1 cellular context compared by ENCODE assay signal in the genomic region with DNA sequence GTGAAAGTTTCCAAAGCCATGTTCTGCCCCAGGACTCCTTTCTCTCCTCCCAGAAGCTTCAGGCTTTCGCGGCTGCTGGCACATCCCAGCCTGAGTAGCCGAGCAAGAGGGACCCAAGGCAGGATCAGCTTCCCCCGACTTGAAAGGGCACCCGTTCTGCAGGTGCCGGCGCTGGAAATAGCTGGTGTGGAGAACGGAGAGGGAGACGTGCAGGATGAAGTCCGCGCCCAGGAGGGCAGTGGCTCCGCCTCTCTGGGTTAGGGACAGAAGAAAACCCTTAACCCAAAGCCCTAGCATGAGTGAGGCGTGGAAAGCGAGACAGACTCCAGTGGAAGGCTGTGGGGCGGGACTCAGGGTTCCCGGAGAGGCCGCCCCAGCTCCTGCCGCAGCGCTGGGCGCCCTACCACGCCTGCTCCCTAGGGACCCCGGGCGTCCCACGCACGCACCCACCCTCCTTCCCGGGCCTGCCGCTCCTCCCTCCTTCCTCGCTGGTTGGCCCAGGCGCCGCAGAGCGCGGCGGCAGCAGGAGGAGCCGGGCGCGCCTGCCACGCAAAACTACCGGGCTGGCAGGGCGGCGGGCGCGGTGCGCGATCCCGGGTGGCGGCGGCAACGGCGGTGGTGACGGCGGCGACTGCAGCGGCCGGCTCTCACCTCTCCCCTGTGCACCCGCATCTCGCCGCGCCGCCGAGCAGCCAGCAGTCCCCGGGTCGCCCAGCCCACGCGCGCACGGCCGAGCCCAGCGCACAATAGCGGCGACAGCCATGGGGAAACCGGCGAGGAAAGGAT.
A peak's percentile ranks its signal among the peaks of the same experiment; 100 is the strongest.
TF ChIP-seq lines count a peak whose summit lies in the region.

Gene SLC1A1, plus strand, starts transcription at position 550 of the 786 bp plus-strand sequence. Its CDS starts 212 bp downstream, at position 762.

TF ChIP-seq in GM12878, 131 proteins besides CTCF, POLR2A, EP300 and RAD21 (continues in another document):
- TF ChIP-seq, protein P1, sequence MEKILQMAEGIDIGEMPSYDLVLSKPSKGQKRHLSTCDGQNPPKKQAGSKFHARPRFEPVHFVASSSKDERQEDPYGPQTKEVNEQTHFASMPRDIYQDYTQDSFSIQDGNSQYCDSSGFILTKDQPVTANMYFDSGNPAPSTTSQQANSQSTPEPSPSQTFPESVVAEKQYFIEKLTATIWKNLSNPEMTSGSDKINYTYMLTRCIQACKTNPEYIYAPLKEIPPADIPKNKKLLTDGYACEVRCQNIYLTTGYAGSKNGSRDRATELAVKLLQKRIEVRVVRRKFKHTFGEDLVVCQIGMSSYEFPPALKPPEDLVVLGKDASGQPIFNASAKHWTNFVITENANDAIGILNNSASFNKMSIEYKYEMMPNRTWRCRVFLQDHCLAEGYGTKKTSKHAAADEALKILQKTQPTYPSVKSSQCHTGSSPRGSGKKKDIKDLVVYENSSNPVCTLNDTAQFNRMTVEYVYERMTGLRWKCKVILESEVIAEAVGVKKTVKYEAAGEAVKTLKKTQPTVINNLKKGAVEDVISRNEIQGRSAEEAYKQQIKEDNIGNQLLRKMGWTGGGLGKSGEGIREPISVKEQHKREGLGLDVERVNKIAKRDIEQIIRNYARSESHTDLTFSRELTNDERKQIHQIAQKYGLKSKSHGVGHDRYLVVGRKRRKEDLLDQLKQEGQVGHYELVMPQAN (conservative IDR thresholded peaks at IDR 0.05): 0 out of 2 replicates have a peak, but pooled peaks have one; percentile 32
- no peak for TF ChIP-seq CEBPZ (IDR thresholded peaks at IDR 0.05; ENCODE audit: low read depth, low read length)
- TF ChIP-seq IKZF2 (IDR thresholded peaks at IDR 0.05): peak; percentile 60 to 71; a peak in 3 of 4 replicates
- TF ChIP-seq, protein P2, sequence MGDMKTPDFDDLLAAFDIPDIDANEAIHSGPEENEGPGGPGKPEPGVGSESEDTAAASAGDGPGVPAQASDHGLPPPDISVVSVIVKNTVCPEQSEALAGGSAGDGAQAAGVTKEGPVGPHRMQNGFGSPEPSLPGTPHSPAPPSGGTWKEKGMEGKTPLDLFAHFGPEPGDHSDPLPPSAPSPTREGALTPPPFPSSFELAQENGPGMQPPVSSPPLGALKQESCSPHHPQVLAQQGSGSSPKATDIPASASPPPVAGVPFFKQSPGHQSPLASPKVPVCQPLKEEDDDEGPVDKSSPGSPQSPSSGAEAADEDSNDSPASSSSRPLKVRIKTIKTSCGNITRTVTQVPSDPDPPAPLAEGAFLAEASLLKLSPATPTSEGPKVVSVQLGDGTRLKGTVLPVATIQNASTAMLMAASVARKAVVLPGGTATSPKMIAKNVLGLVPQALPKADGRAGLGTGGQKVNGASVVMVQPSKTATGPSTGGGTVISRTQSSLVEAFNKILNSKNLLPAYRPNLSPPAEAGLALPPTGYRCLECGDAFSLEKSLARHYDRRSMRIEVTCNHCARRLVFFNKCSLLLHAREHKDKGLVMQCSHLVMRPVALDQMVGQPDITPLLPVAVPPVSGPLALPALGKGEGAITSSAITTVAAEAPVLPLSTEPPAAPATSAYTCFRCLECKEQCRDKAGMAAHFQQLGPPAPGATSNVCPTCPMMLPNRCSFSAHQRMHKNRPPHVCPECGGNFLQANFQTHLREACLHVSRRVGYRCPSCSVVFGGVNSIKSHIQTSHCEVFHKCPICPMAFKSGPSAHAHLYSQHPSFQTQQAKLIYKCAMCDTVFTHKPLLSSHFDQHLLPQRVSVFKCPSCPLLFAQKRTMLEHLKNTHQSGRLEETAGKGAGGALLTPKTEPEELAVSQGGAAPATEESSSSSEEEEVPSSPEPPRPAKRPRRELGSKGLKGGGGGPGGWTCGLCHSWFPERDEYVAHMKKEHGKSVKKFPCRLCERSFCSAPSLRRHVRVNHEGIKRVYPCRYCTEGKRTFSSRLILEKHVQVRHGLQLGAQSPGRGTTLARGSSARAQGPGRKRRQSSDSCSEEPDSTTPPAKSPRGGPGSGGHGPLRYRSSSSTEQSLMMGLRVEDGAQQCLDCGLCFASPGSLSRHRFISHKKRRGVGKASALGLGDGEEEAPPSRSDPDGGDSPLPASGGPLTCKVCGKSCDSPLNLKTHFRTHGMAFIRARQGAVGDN (IDR thresholded peaks at IDR 0.05): 0 out of 2 replicates have a peak, but pooled peaks have one; percentile 42
- TF ChIP-seq RUNX3 (IDR thresholded peaks at IDR 0.05; ENCODE audit: low read length): no peak
- 0 out of 2 replicates have a peak, but pooled peaks have one; percentile 16 for TF ChIP-seq ZBED1 (IDR thresholded peaks at IDR 0.05; ENCODE audit: borderline replicate concordance)
- TF ChIP-seq NR2C1 (IDR thresholded peaks at IDR 0.05): 0 out of 2 replicates have a peak, but pooled peaks have one; percentile 14
- TF ChIP-seq EGR1 (IDR thresholded peaks at IDR 0.05; ENCODE audit: borderline replicate concordance in 1 of 2, low read depth in 2 of 2, low read length in 2 of 2): peak in 1 of 2 experiments; percentile 76; a peak in 2 of 3 replicates
- no peak for TF ChIP-seq USF1 (IDR thresholded peaks at IDR 0.05; ENCODE audit: borderline replicate concordance, extremely low read length, insufficient read depth, low read depth, low read length)
- TF ChIP-seq ESRRA (IDR thresholded peaks at IDR 0.05; ENCODE audit: low read length): no peak
- no peak for TF ChIP-seq SIN3A (IDR thresholded peaks at IDR 0.05; ENCODE audit: low read depth, low read length)
- TF ChIP-seq LARP7 (IDR thresholded peaks at IDR 0.05): peak; percentile 93
- peak; percentile 26 for TF ChIP-seq MYC (IDR thresholded peaks at IDR 0.05; ENCODE audit: insufficient read depth, insufficient read length, insufficient replicate concordance, low read length, severe bottlenecking)
- TF ChIP-seq KAT2A (conservative IDR thresholded peaks at IDR 0.05; ENCODE audit: control insufficient read depth, low read depth, low read length): no peak
- TF ChIP-seq ZNF622 (IDR thresholded peaks at IDR 0.05): no peak
- TF ChIP-seq JUND (IDR thresholded peaks at IDR 0.05; ENCODE audit: low read depth, low read length): no peak
- TF ChIP-seq SRF (IDR thresholded peaks at IDR 0.05; ENCODE audit: low read depth in 2 of 2, low read length in 2 of 2): no peak
- TF ChIP-seq, protein P3, sequence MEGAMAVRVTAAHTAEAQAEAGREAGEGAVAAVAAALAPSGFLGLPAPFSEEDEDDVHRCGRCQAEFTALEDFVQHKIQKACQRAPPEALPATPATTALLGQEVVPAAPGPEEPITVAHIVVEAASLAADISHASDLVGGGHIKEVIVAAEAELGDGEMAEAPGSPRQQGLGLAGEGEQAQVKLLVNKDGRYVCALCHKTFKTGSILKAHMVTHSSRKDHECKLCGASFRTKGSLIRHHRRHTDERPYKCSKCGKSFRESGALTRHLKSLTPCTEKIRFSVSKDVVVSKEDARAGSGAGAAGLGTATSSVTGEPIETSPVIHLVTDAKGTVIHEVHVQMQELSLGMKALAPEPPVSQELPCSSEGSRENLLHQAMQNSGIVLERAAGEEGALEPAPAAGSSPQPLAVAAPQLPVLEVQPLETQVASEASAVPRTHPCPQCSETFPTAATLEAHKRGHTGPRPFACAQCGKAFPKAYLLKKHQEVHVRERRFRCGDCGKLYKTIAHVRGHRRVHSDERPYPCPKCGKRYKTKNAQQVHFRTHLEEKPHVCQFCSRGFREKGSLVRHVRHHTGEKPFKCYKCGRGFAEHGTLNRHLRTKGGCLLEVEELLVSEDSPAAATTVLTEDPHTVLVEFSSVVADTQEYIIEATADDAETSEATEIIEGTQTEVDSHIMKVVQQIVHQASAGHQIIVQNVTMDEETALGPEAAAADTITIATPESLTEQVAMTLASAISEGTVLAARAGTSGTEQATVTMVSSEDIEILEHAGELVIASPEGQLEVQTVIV (IDR thresholded peaks at IDR 0.05; ENCODE audit: borderline replicate concordance, partially characterized antibody): no peak
- peak; percentile 83 for TF ChIP-seq EED (IDR thresholded peaks at IDR 0.05; ENCODE audit: low read depth)
- no peak for TF ChIP-seq BMI1 (IDR thresholded peaks at IDR 0.05; ENCODE audit: borderline replicate concordance)
- peak; percentile 48; the same call in 1 of the 2 replicates for TF ChIP-seq RB1 (IDR thresholded peaks at IDR 0.05; ENCODE audit: borderline replicate concordance)
- TF ChIP-seq SUZ12 (IDR thresholded peaks at IDR 0.05; ENCODE audit: unreplicated experiment): no peak
- TF ChIP-seq ASH2L (IDR thresholded peaks at IDR 0.05; ENCODE audit: borderline replicate concordance, low read depth): no peak; the same call in 1 of the 2 replicates
- no peak for TF ChIP-seq HDGF (IDR thresholded peaks at IDR 0.05)
- 0 out of 2 replicates have a peak, but pooled peaks have one; percentile 60 for TF ChIP-seq BCLAF1 (IDR thresholded peaks at IDR 0.05)
- peak; percentile 97 for TF ChIP-seq BACH1 (IDR thresholded peaks at IDR 0.05; ENCODE audit: borderline replicate concordance)
- TF ChIP-seq CEBPB (IDR thresholded peaks at IDR 0.05; ENCODE audit: borderline replicate concordance in 1 of 2, low read depth in 2 of 2, low read length in 2 of 2): no peak
- 0 out of 2 replicates have a peak, but pooled peaks have one; percentile 47 for TF ChIP-seq TCF3 (IDR thresholded peaks at IDR 0.05; ENCODE audit: borderline replicate concordance, insufficient read depth, low read depth, low read length)
- TF ChIP-seq SMC3 (IDR thresholded peaks at IDR 0.05; ENCODE audit: borderline replicate concordance, low read length): peak; percentile 7; the same call in 1 of the 2 replicates
- TF ChIP-seq SMAD5 (IDR thresholded peaks at IDR 0.05; ENCODE audit: low read depth): peak; percentile 36; the same call in 1 of the 2 replicates
- no peak for TF ChIP-seq NRF1 (conservative IDR thresholded peaks at IDR 0.05; ENCODE audit: low read depth, low read length)
- peak; percentile 84 for TF ChIP-seq HDAC6 (IDR thresholded peaks at IDR 0.05; ENCODE audit: unreplicated experiment)
- no peak for TF ChIP-seq SREBF1 (IDR thresholded peaks at IDR 0.05; ENCODE audit: low read length)
- peak; percentile 98 for TF ChIP-seq GATAD2B (conservative IDR thresholded peaks at IDR 0.05; ENCODE audit: low read depth)
- TF ChIP-seq, protein P4, sequence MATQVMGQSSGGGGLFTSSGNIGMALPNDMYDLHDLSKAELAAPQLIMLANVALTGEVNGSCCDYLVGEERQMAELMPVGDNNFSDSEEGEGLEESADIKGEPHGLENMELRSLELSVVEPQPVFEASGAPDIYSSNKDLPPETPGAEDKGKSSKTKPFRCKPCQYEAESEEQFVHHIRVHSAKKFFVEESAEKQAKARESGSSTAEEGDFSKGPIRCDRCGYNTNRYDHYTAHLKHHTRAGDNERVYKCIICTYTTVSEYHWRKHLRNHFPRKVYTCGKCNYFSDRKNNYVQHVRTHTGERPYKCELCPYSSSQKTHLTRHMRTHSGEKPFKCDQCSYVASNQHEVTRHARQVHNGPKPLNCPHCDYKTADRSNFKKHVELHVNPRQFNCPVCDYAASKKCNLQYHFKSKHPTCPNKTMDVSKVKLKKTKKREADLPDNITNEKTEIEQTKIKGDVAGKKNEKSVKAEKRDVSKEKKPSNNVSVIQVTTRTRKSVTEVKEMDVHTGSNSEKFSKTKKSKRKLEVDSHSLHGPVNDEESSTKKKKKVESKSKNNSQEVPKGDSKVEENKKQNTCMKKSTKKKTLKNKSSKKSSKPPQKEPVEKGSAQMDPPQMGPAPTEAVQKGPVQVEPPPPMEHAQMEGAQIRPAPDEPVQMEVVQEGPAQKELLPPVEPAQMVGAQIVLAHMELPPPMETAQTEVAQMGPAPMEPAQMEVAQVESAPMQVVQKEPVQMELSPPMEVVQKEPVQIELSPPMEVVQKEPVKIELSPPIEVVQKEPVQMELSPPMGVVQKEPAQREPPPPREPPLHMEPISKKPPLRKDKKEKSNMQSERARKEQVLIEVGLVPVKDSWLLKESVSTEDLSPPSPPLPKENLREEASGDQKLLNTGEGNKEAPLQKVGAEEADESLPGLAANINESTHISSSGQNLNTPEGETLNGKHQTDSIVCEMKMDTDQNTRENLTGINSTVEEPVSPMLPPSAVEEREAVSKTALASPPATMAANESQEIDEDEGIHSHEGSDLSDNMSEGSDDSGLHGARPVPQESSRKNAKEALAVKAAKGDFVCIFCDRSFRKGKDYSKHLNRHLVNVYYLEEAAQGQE (IDR thresholded peaks at IDR 0.05; ENCODE audit: low read depth, low read length): 0 out of 2 replicates have a peak, but pooled peaks have one; percentile 6
